ENCODE assay signal across 34 cellular contexts in the genomic region with DNA sequence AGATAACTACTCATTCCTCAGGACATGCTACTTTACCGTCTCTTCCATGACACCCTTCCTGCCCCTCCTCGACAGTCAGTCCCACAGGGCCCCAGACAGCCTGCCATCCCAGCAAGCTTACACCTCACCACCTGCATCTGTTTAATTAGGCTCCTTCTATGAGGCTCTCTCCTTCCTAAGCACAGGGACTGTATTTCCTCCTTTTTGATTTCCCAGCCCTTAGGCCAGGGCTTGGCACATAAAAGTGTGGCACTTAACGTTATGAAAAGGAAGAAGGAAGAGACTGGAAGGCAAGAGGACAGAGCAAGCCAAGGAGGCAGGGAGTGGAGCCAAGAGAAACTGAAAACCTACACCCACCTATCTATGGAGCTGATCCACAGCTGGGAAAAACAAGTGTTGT.
A peak's percentile ranks its signal among the peaks of the same experiment; 100 is the strongest.
DNase-seq lines count a peak whose midpoint lies in the region; ATAC-seq, FAIRE-seq and TF ChIP-seq lines count a peak whose summit lies in the region.
"Had no signal": no experiment of that assay in that cellular context is flagged by ENCODE, and none has a peak within 500 bp of the region (broad histone marks: within the 10 kb centered on the region; RNA-seq: fewer than 3 reads in every experiment).

No MANE protein-coding gene starts in this region.

- H3K4me1 Mint-ChIP-seq in astrocyte (ENCODE audit: low read depth, unreplicated experiment), result no peaks in the 10 kb centered on the region
- H3K4me1 Mint-ChIP-seq in CD4-positive, alpha-beta T cell (ENCODE audit: low read depth), result no peaks in the 10 kb centered on the region
- H3K4me1 Mint-ChIP-seq: activated naive CD8-positive, alpha-beta T cell treated with anti-CD3 and anti-CD28 coated beads, Interleukin-2, amount 50 U/mL, for 24 hours; central memory CD8-positive, alpha-beta T cell; natural killer cell; stimulated activated memory B cell treated with anti-CD40 and anti-IgM and Interleukin-4, amounts not matched to agents 10 μg/mL and 1 μg/mL and 100 μg/mL, for 72 hours had no signal

- H2AFZ ChIP-seq in astrocyte (ENCODE audit: low read depth, low read length), result no peak overlapping the region
- H2AFZ ChIP-seq: hepatocyte had no signal

- H3K27me3 Mint-ChIP-seq in astrocyte (ENCODE audit: low read depth, unreplicated experiment), result peaks cover 4% of the 10 kb centered on the region
- H3K27me3 Mint-ChIP-seq in CD4-positive, alpha-beta T cell, result no peaks in the 10 kb centered on the region
- H3K27me3 Mint-ChIP-seq: activated CD4-positive, alpha-beta memory T cell treated with anti-CD3 and anti-CD28 coated beads for 36 hours; activated naive CD8-positive, alpha-beta T cell treated with anti-CD3 and anti-CD28 coated beads, Interleukin-2, amount 50 U/mL, for 24 hours; central memory CD8-positive, alpha-beta T cell; stimulated activated memory B cell treated with anti-CD40 and anti-IgM and Interleukin-4, amounts not matched to agents 10 μg/mL and 1 μg/mL and 100 μg/mL, for 72 hours had no signal

- no peaks in the 10 kb centered on the region for H3K27me3 ChIP-seq in astrocyte (ENCODE audit: insufficient read depth, low read length)
- H3K27me3 ChIP-seq in CD4-positive, alpha-beta T cell (ENCODE audit: control insufficient read depth, insufficient read depth, low read length), result no peaks in the 10 kb centered on the region
- H3K27me3 ChIP-seq: gastrocnemius medialis, hepatocyte, upper lobe of left lung had no signal

- peaks cover 5% of the 10 kb centered on the region for H3K4me1 ChIP-seq in HEK293 (ENCODE audit: control insufficient read depth, insufficient read depth, low read length)
- no peaks in the 10 kb centered on the region for H3K4me1 ChIP-seq in astrocyte (ENCODE audit: insufficient read depth, low read length)
- H3K4me1 ChIP-seq: lower lobe of right lung had no signal

- POLR2A ChIA-PET in HEK293 (lab: Yijun Ruan, JAX), result no interaction called here
- POLR2A ChIA-PET in CD4-positive, alpha-beta T cell (lab: Charles Lee), result no interaction called here

- FAIRE-seq in astrocyte (lab: Jason Lieb, UNC), result no peak
- FAIRE-seq: GM18507, GM19239, H54, K562 had no signal

- H4K20me1 ChIP-seq in astrocyte (ENCODE audit: insufficient read depth, low read length), result peaks cover 11% of the 10 kb centered on the region

- ATAC-seq in left colon, result peak; percentile 96
- no peak for ATAC-seq in CD4-positive, alpha-beta T cell (ENCODE audit: poor library complexity)
- ATAC-seq: activated naive CD8-positive, alpha-beta T cell treated with anti-CD3 and anti-CD28 coated beads, Interleukin-2, amount 50 U/mL, for 24 hours; activated T-cell treated with anti-CD3 and anti-CD28 coated beads, Interleukin-2, amount 50 U/mL, for 72 hours; gastrocnemius medialis; K562; natural killer cell; stimulated activated memory B cell treated with anti-CD40 and anti-IgM and Interleukin-4, amounts not matched to agents 10 μg/mL and 1 μg/mL and 100 μg/mL, for 72 hours had no signal

- intact Hi-C loops in left colon (cut with DNase I, micrococcal nuclease), result no loop called here
- intact Hi-C loops in CD4-positive, alpha-beta T cell (cut with DNase I, micrococcal nuclease), result no loop called here

- H3K36me3 Mint-ChIP-seq in astrocyte (ENCODE audit: low read depth, unreplicated experiment), result peaks cover 8% of the 10 kb centered on the region
- no peaks in the 10 kb centered on the region for H3K36me3 Mint-ChIP-seq in CD4-positive, alpha-beta T cell (ENCODE audit: low read depth)
- H3K36me3 Mint-ChIP-seq: natural killer cell had no signal

- H3K9ac ChIP-seq in astrocyte (ENCODE audit: low read length), result no peak overlapping the region

- DNase-seq in DMS153 (lab: John Stamatoyannopoulos, UW), result peak; percentile 15
- DNase-seq in DMS153 treated with DMSO at 0.1 percent for 48 hours (lab: John Stamatoyannopoulos, UW; ENCODE audit: unreplicated experiment), result no peak
- no peak for DNase-seq in astrocyte (ENCODE audit: low read depth)
- DNase-seq in left colon, result peak in 1 of 2 donors; percentile 8
- no peak for DNase-seq in CD4-positive, alpha-beta T cell
- DNase-seq in NCI-H345 (lab: John Stamatoyannopoulos, UW), result no peak
- no peak for DNase-seq in hepatic stellate cell (ENCODE audit: low spot score)
- DNase-seq: 8988T; activated CD4-positive, alpha-beta memory T cell treated with anti-CD3 and anti-CD28 coated beads for 36 hours; activated CD4-positive, CD25-positive, alpha-beta regulatory T cell treated with anti-CD3 and anti-CD28 coated beads, Interleukin-2, amount 50 U/mL, for 72 hours; activated naive CD8-positive, alpha-beta T cell treated with anti-CD3 and anti-CD28 coated beads, Interleukin-2, amount 50 U/mL, for 24 hours; activated T-cell treated with anti-CD3 and anti-CD28 coated beads, Interleukin-2, amount 50 U/mL, for 72 hours; Calu3; dermis blood vessel endothelial cell; gastrocnemius medialis; kidney glomerular epithelial cell; lower lobe of right lung; natural killer cell; NCI-H1092 treated with DMSO at 0.1 percent for 48 hours; NCI-H2081; NCI-H526; occipital lobe; SIG-M5; stimulated activated CD4-positive, alpha-beta T cell treated with anti-CD3 and anti-CD28 coated beads, Interleukin-15, amount 100 ng/mL, for 24 hours had no signal

- no peak overlapping the region for H3K4me2 ChIP-seq in astrocyte (ENCODE audit: low read length)
- H3K4me2 ChIP-seq: hepatocyte had no signal

- H3K27ac Mint-ChIP-seq in astrocyte (ENCODE audit: unreplicated experiment), result peak overlapping the region; percentile 13
- no peak overlapping the region for H3K27ac Mint-ChIP-seq in CD4-positive, alpha-beta T cell
- H3K27ac Mint-ChIP-seq: activated CD4-positive, alpha-beta memory T cell treated with anti-CD3 and anti-CD28 coated beads for 36 hours; activated naive CD8-positive, alpha-beta T cell treated with anti-CD3 and anti-CD28 coated beads, Interleukin-2, amount 50 U/mL, for 24 hours; activated T-cell treated with anti-CD3 and anti-CD28 coated beads, Interleukin-2, amount 50 U/mL, for 72 hours; natural killer cell; stimulated activated memory B cell treated with anti-CD40 and anti-IgM and Interleukin-4, amounts not matched to agents 10 μg/mL and 1 μg/mL and 100 μg/mL, for 72 hours had no signal

- H3K4me3 ChIP-seq in HEK293 (ENCODE audit: low read depth, low read length), result no peak overlapping the region
- H3K4me3 ChIP-seq in astrocyte (ENCODE audit: insufficient read depth, low read depth, low read length), result no peak overlapping the region
- H3K4me3 ChIP-seq: gastrocnemius medialis, hepatocyte, K562, lower lobe of right lung, upper lobe of left lung had no signal

- peaks cover 2% of the 10 kb centered on the region for H3K9me3 Mint-ChIP-seq in astrocyte (ENCODE audit: unreplicated experiment)
- no peaks in the 10 kb centered on the region for H3K9me3 Mint-ChIP-seq in CD4-positive, alpha-beta T cell
- H3K9me3 Mint-ChIP-seq: activated CD4-positive, alpha-beta memory T cell treated with anti-CD3 and anti-CD28 coated beads for 36 hours; activated naive CD8-positive, alpha-beta T cell treated with anti-CD3 and anti-CD28 coated beads, Interleukin-2, amount 50 U/mL, for 24 hours; activated T-cell treated with anti-CD3 and anti-CD28 coated beads, Interleukin-2, amount 50 U/mL, for 72 hours; central memory CD8-positive, alpha-beta T cell; natural killer cell; stimulated activated memory B cell treated with anti-CD40 and anti-IgM and Interleukin-4, amounts not matched to agents 10 μg/mL and 1 μg/mL and 100 μg/mL, for 72 hours had no signal

- no peaks in the 10 kb centered on the region for H3K79me2 ChIP-seq in astrocyte (ENCODE audit: insufficient read depth, low read length)
- H3K79me2 ChIP-seq: hepatocyte had no signal

- no peak overlapping the region for H3K4me3 Mint-ChIP-seq in astrocyte (ENCODE audit: unreplicated experiment)
- H3K4me3 Mint-ChIP-seq in CD4-positive, alpha-beta T cell, result no peak overlapping the region
- H3K4me3 Mint-ChIP-seq: activated CD4-positive, alpha-beta memory T cell treated with anti-CD3 and anti-CD28 coated beads for 36 hours; activated naive CD8-positive, alpha-beta T cell treated with anti-CD3 and anti-CD28 coated beads, Interleukin-2, amount 50 U/mL, for 24 hours; activated T-cell treated with anti-CD3 and anti-CD28 coated beads, Interleukin-2, amount 50 U/mL, for 72 hours; CD14-positive monocyte; central memory CD8-positive, alpha-beta T cell; natural killer cell; stimulated activated memory B cell treated with anti-CD40 and anti-IgM and Interleukin-4, amounts not matched to agents 10 μg/mL and 1 μg/mL and 100 μg/mL, for 72 hours had no signal

- peaks cover 0 to 4% of the 10 kb centered on the region in 2 experiments; a peak in 1 of 3 replicates for H3K36me3 ChIP-seq in HEK293 (ENCODE audit: control insufficient read depth in 2 of 2, insufficient read depth in 1 of 2, low read length in 2 of 2)
- no peaks in the 10 kb centered on the region for H3K36me3 ChIP-seq in astrocyte (ENCODE audit: insufficient read depth, low read length)
- H3K36me3 ChIP-seq: gastrocnemius medialis, lower lobe of right lung had no signal

- no peak overlapping the region for H3K27ac ChIP-seq in HEK293 (ENCODE audit: extremely low read depth, low read depth, low read length)
- H3K27ac ChIP-seq in astrocyte (ENCODE audit: low read depth, low read length), result no peak overlapping the region
- H3K27ac ChIP-seq in CD4-positive, alpha-beta T cell (ENCODE audit: low read depth, low read length), result no peak overlapping the region
- H3K27ac ChIP-seq: gastrocnemius medialis, hepatocyte, lower lobe of right lung, upper lobe of left lung had no signal

- no peak for TF ChIP-seq CTCF in HEK293 (tag by site-specific recombination; IDR thresholded peaks at IDR 0.05)
- no peak for TF ChIP-seq CTCF in astrocyte (IDR thresholded peaks at IDR 0.05; ENCODE audit: insufficient read depth, low read depth, low read length)
- no peak for TF ChIP-seq CTCF in CD4-positive, alpha-beta T cell (IDR thresholded peaks at IDR 0.05)

- CTCF ChIA-PET in HEK293 (lab: Yijun Ruan, JAX), result no interaction called here
- CTCF ChIA-PET in CD4-positive, alpha-beta T cell (lab: Charles Lee), result no interaction called here

- no peaks in the 10 kb centered on the region for H3K9me3 ChIP-seq in HEK293 (ENCODE audit: control insufficient read depth, insufficient read depth, low read depth, low read length)
- no peaks in the 10 kb centered on the region for H3K9me3 ChIP-seq in astrocyte (ENCODE audit: insufficient read depth, low read depth, low read length)
- H3K9me3 ChIP-seq in CD4-positive, alpha-beta T cell (ENCODE audit: control insufficient read depth, low read length), result no peaks in the 10 kb centered on the region
- H3K9me3 ChIP-seq: gastrocnemius medialis, lower lobe of right lung, upper lobe of left lung had no signal

TF ChIP-seq in HEK293, 187 proteins besides CTCF, POLR2A, EP300 and RAD21:
- TF ChIP-seq ZBTB17 (tag by site-specific recombination; IDR thresholded peaks at IDR 0.05) (peak; percentile 53; the same call in 1 of the 2 replicates), ZNF571 (tag by site-specific recombination; IDR thresholded peaks at IDR 0.05) (no peak), ZNF292 (tag by site-specific recombination; IDR thresholded peaks at IDR 0.05; ENCODE audit: borderline replicate concordance, low read depth) (no peak), ZNF354C (tag by site-specific recombination; IDR thresholded peaks at IDR 0.05; ENCODE audit: borderline replicate concordance, low read depth) (no peak), ZNF302 (tag by site-specific recombination; IDR thresholded peaks at IDR 0.05; ENCODE audit: low read depth) (no peak), ZNF623 (tag by site-specific recombination; IDR thresholded peaks at IDR 0.05) (no peak)
